ENCODE assay signal across 18 cellular contexts in genomic region chrX:53438832-53439230, GRCh38.
"Had no signal": no experiment of that assay in that cellular context is flagged by ENCODE, and none has a peak within 500 bp of the region (broad histone marks: within the 10 kb centered on the region; RNA-seq: fewer than 3 reads in every experiment).

No MANE protein-coding gene starts in this region.

- H3K27ac Mint-ChIP-seq: activated naive CD4-positive, alpha-beta T cell treated with anti-CD3 and anti-CD28 coated beads, Interleukin-2, amount 50 U/mL, for 72 hours; IgD-negative memory B cell; WTC11 had no signal

- H3K36me3 Mint-ChIP-seq: WTC11 had no signal

- H3K4me3 Mint-ChIP-seq: WTC11 had no signal

- H3K9me3 Mint-ChIP-seq: activated naive CD4-positive, alpha-beta T cell treated with anti-CD3 and anti-CD28 coated beads, Interleukin-2, amount 50 U/mL, for 72 hours; IgD-negative memory B cell; WTC11 had no signal

- ATAC-seq: activated naive CD4-positive, alpha-beta T cell treated with anti-CD3 and anti-CD28 coated beads, Interleukin-2, amount 50 U/mL, for 72 hours; WTC11 had no signal

- DNase-seq: activated CD4-positive, CD25-positive, alpha-beta regulatory T cell treated with anti-CD3 and anti-CD28 coated beads, Interleukin-2, amount 50 U/mL, for 72 hours; activated CD8-positive, alpha-beta memory T cell treated with anti-CD3 and anti-CD28 coated beads, Interleukin-2, amount 50 U/mL, for 48 hours; activated effector memory CD4-positive, alpha-beta T cell treated with anti-CD3 and anti-CD28 coated beads, Interleukin-2, amount 50 U/mL, for 16 hours; activated naive CD4-positive, alpha-beta T cell treated with Interleukin-2 at 50 U/mL for 16 hours; activated T-cell treated with anti-CD3 and anti-CD28 coated beads, Interleukin-2, amount 50 U/mL, for 1 hour; KG1; NCI-H1048; NCI-H146; NCI-H187 treated with DMSO at 0.1 percent for 48 hours; NCI-H2171; NCI-H446 treated with DMSO at 0.1 percent for 48 hours; NCI-H524 treated with DMSO at 0.1 percent for 48 hours; NCI-H748 treated with DMSO at 0.1 percent for 48 hours; SIG-M5; T-helper 9 cell had no signal
